Comparison of ENCODE assay signal across 15 cellular contexts in genomic region chr17:2949469-2950044, GRCh38.
DNase-seq lines count a peak whose midpoint lies in the region; ATAC-seq and TF ChIP-seq lines count a peak whose summit lies in the region.
"Had no signal": no experiment of that assay in that cellular context is flagged by ENCODE, and none has a peak within 500 bp of the region (broad histone marks: within the 10 kb centered on the region; RNA-seq: fewer than 3 reads in every experiment).

No MANE protein-coding gene starts in this region.

- H3K9me3 ChIP-seq in PC-3 (ENCODE audit: low read length) (no peaks in the 10 kb centered on the region), endodermal cell (ENCODE audit: control insufficient read depth, low read length) (no peaks in the 10 kb centered on the region), mesenchymal stem cell (ENCODE audit: control insufficient read depth, low read length) (no peaks in the 10 kb centered on the region), tibial nerve (no peaks in the 10 kb centered on the region)

- no peak overlapping the region for H3K4ac ChIP-seq in mesenchymal stem cell (ENCODE audit: low read depth in 1 of 2, low read length in 2 of 2)

- no peaks in the 10 kb centered on the region for H3K9me3 Mint-ChIP-seq in endodermal cell
- H3K9me3 Mint-ChIP-seq: activated naive CD4-positive, alpha-beta T cell treated with anti-CD3 and anti-CD28 coated beads for 36 hours; GM23338; neural crest cell had no signal

- H3K36me3 ChIP-seq in PC-3 (ENCODE audit: low read depth, low read length) (no peaks in the 10 kb centered on the region), endodermal cell (ENCODE audit: control insufficient read depth, insufficient read depth, low read length) (no peaks in the 10 kb centered on the region), mesenchymal stem cell (ENCODE audit: control insufficient read depth in 1 of 2, insufficient read depth in 2 of 2, low read depth in 1 of 2, low read length in 2 of 2) (peaks cover 0 to 4% of the 10 kb centered on the region in 2 experiments), tibial nerve (no peaks in the 10 kb centered on the region)

- H3K14ac ChIP-seq in mesenchymal stem cell (ENCODE audit: low read length in 2 of 2) = no peak overlapping the region

- TF ChIP-seq EP300 in tibial nerve (IDR thresholded peaks at IDR 0.05) = no peak

- peak overlapping the region; percentile 46 for H4K8ac ChIP-seq in mesenchymal stem cell (ENCODE audit: low read length)

- H2BK15ac ChIP-seq in mesenchymal stem cell (ENCODE audit: low read depth, poor library complexity, severe bottlenecking) = no peak overlapping the region

- no peak overlapping the region for H3K23ac ChIP-seq in mesenchymal stem cell (ENCODE audit: low read length in 2 of 2)

- H3K27me3 ChIP-seq in PC-3 (ENCODE audit: low read length) (no peaks in the 10 kb centered on the region), endodermal cell (ENCODE audit: control insufficient read depth, insufficient read depth, low read length, poor library complexity, severe bottlenecking) (no peaks in the 10 kb centered on the region), mesenchymal stem cell (ENCODE audit: control insufficient read depth in 1 of 2, insufficient read depth in 1 of 2, low read length in 2 of 2) (peaks cover 4 to 11% of the 10 kb centered on the region in 2 experiments), tibial nerve (no peaks in the 10 kb centered on the region)

- H3K9me2 ChIP-seq in PC-3 (replicated peaks; ENCODE audit: low read length) = no peaks in the 10 kb centered on the region

- H2BK12ac ChIP-seq in mesenchymal stem cell (ENCODE audit: low read length in 2 of 2) = no peak overlapping the region

- CTCF ChIA-PET in PC-3 (lab: Charles Lee) = no interaction called here

- H3K18ac ChIP-seq in mesenchymal stem cell (ENCODE audit: low read depth in 1 of 2, low read length in 2 of 2) = no peak overlapping the region

- no peaks in the 10 kb centered on the region for H4K20me1 ChIP-seq in PC-3 (ENCODE audit: low read length)

- peaks cover 2% of the 10 kb centered on the region for H3K36me3 Mint-ChIP-seq in endodermal cell (ENCODE audit: low read depth)

- no peak overlapping the region for H3K27ac Mint-ChIP-seq in endodermal cell
- H3K27ac Mint-ChIP-seq: activated naive CD4-positive, alpha-beta T cell treated with anti-CD3 and anti-CD28 coated beads for 36 hours; GM23338 had no signal

- TF ChIP-seq CTCF in PC-3 (conservative IDR thresholded peaks at IDR 0.05; ENCODE audit: low read depth, low read length) = no peak
- no peak for TF ChIP-seq CTCF in endodermal cell (conservative IDR thresholded peaks at IDR 0.05)
- TF ChIP-seq CTCF in tibial nerve (IDR thresholded peaks at IDR 0.05) = no peak

- H3K27ac ChIP-seq in PC-3 (ENCODE audit: low read length) (peak overlapping the region; percentile 65), endodermal cell (ENCODE audit: low read depth, low read length) (no peak overlapping the region), mesenchymal stem cell (ENCODE audit: low read length, poor library complexity, severe bottlenecking) (no peak overlapping the region), tibial nerve (no peak overlapping the region)

- intact Hi-C loops in PC-3 (cut with micrococcal nuclease) = no loop called here

- H4K91ac ChIP-seq in mesenchymal stem cell (ENCODE audit: low read length) = peak overlapping the region; percentile 66

- peaks cover 28% of the 10 kb centered on the region for H3K4me1 ChIP-seq in PC-3 (ENCODE audit: insufficient read depth, low read length)
- H3K4me1 ChIP-seq in endodermal cell (ENCODE audit: control insufficient read depth, insufficient read depth, low read length) = no peaks in the 10 kb centered on the region
- peaks cover 6% of the 10 kb centered on the region for H3K4me1 ChIP-seq in mesenchymal stem cell (ENCODE audit: control insufficient read depth, insufficient read depth, low read depth, low read length)
- H3K4me1 ChIP-seq in tibial nerve = no peaks in the 10 kb centered on the region

- no peaks in the 10 kb centered on the region for H3F3A ChIP-seq in PC-3 (ENCODE audit: low read length, unreplicated experiment)

- ATAC-seq in PC-3 = peak; percentile 91
- ATAC-seq in HG02938 (IDR thresholded peaks at IDR 0.05; ENCODE audit: unreplicated experiment) = no peak
- ATAC-seq: GM23338 had no signal

- no peaks in the 10 kb centered on the region for H3K79me1 ChIP-seq in mesenchymal stem cell (replicated peaks; ENCODE audit: low read length, poor library complexity, severe bottlenecking)

- DNase-seq in AG20443 (ENCODE audit: low spot score) = peak; percentile 94
- DNase-seq in PC-3 = peak; percentile 87
- DNase-seq in endodermal cell = peak; percentile 36
- peak; percentile 56 for DNase-seq in mesenchymal stem cell
- DNase-seq in tibial nerve (ENCODE audit: low spot score in 2 of 2) = no peak
- no peak for DNase-seq in nucleus accumbens (lab: John Stamatoyannopoulos, UW)
- no peak for DNase-seq in activated gamma-delta T cell (lab: John Stamatoyannopoulos, UW)
- DNase-seq: activated CD4-positive, alpha-beta T cell treated with anti-CD3 and anti-CD28 coated beads for 4 hours; activated naive CD4-positive, alpha-beta T cell treated with anti-CD3 and anti-CD28 coated beads for 36 hours; Kasumi-1; NCI-H345; stimulated activated naive CD4-positive, alpha-beta T cell had no signal

- no peak overlapping the region for H3K9ac ChIP-seq in PC-3 (ENCODE audit: low read length)
- no peak overlapping the region for H3K9ac ChIP-seq in endodermal cell (ENCODE audit: extremely low read depth, low read length, poor library complexity, severe bottlenecking)
- no peak overlapping the region for H3K9ac ChIP-seq in mesenchymal stem cell (ENCODE audit: low read length)

- H3K79me2 ChIP-seq in PC-3 (ENCODE audit: low read length) = peaks cover 5% of the 10 kb centered on the region; the same call in 1 of the 2 replicates

- no peaks in the 10 kb centered on the region for H3K27me3 Mint-ChIP-seq in endodermal cell (ENCODE audit: insufficient read depth)

- no peak overlapping the region for H2AK5ac ChIP-seq in mesenchymal stem cell (ENCODE audit: low read length, severe bottlenecking)

- H3K4me3 Mint-ChIP-seq in endodermal cell = no peak overlapping the region
- H3K4me3 Mint-ChIP-seq: activated naive CD4-positive, alpha-beta T cell treated with anti-CD3 and anti-CD28 coated beads for 36 hours; GM23338; neural crest cell had no signal

- TF ChIP-seq POLR2A in tibial nerve (IDR thresholded peaks at IDR 0.05) = no peak

- BruUV-seq in PC-3 (replicated peaks; lab: Mats Ljungman, UMichigan) = no TSS peak

- POLR2A ChIA-PET in PC-3 (lab: Charles Lee; ENCODE audit: unreplicated experiment) = interaction anchor here (0.6 kb wide), 1 partner anchor 57 kb away, joined by 4 read pairs; no protein-coding TSS in a partner anchor

- no peak overlapping the region for H2AFZ ChIP-seq in PC-3 (ENCODE audit: low read length)
- no peak overlapping the region for H2AFZ ChIP-seq in mesenchymal stem cell (ENCODE audit: low read depth, low read length)
- H2AFZ ChIP-seq: GM23338 had no signal

- H3K4me2 ChIP-seq in PC-3 (ENCODE audit: low read length) (no peak overlapping the region), mesenchymal stem cell (ENCODE audit: low read length, poor library complexity, severe bottlenecking) (no peak overlapping the region)
- H3K4me2 ChIP-seq: GM23338 had no signal

- no peaks in the 10 kb centered on the region for H3K4me1 Mint-ChIP-seq in endodermal cell

- 90 to 92% methylated on average over 4 to 7 of the region's 7 CpGs for WGBS in endodermal cell (ENCODE audit: insufficient coverage in 1 of 2, insufficient read length in 1 of 2), 2 experiments
- 73% methylated on average over 7 of the region's 7 CpGs for WGBS in mesenchymal stem cell
- WGBS in tibial nerve, 2 donors = 77 to 90% methylated on average over 3 to 7 of the region's 7 CpGs

- no peak overlapping the region for H2BK120ac ChIP-seq in mesenchymal stem cell (ENCODE audit: low read depth, low read length)

- no peak overlapping the region for H3K4me3 ChIP-seq in PC-3 (ENCODE audit: low read length)
- H3K4me3 ChIP-seq in endodermal cell (ENCODE audit: low read length) = no peak overlapping the region
- H3K4me3 ChIP-seq in mesenchymal stem cell (ENCODE audit: insufficient read depth in 1 of 2, low read depth in 1 of 2, low read length in 2 of 2) = no peak overlapping the region
- no peak overlapping the region for H3K4me3 ChIP-seq in tibial nerve
- H3K4me3 ChIP-seq: GM23338 had no signal

- no peak overlapping the region for H2BK5ac ChIP-seq in mesenchymal stem cell (ENCODE audit: low read depth, low read length, poor library complexity, severe bottlenecking)

Comparison
In these comparisons a context has a peak if more than half of its experiments do, and no peak if none do; other contexts are left out.
1. DNase-seq: peak in AG20443 (single experiment), PC-3 (single experiment), endodermal cell (single experiment) and mesenchymal stem cell (single experiment); none in tibial nerve (0 of 2), nucleus accumbens (0 of 56) and activated gamma-delta T cell (single experiment).